In the genomic region with DNA sequence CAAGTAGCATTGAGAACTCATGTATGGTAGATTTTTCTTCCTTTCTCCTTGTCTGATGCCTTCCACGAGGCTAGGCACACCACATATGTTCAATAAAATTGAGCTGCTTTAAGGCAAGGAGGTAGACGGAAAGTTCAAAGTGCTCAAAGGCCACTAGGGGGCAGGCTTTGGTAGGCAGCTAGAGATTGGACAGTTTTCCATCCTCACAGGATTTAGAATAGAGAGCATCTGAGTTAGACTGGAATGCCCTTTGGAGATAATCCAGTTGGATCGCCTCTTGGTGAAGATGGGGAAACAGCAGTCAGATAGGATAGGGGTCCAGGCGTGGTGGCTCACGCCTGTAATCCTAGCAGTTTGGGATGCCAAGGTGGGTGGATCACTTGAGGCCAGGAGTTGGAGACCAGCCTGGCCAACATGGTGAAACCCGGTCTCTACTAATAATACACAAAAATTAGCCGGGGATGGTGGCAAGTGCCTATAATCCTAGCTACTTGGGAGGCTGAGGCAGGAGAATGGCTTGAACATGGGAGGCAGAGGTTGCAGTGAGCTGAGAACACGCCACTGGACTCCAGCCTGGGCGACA, we compare ENCODE assay signal across 8 cellular contexts. TPM values are rescaled to one million over a fixed set of nuclear protein-coding genes. Genes with fewer than 3 reads are reported as not detected.
DNase-seq lines count a peak whose midpoint lies in the region; ATAC-seq and TF ChIP-seq lines count a peak whose summit lies in the region.

No MANE protein-coding gene starts in this region.

- H3K27ac ChIP-seq in RWPE2 (ENCODE audit: poor library complexity, severe bottlenecking), result no peak overlapping the region

- H3K4me3 ChIP-seq in RWPE2 (ENCODE audit: severe bottlenecking), result no peak overlapping the region

- no peaks in the 10 kb centered on the region for H3K9me3 Mint-ChIP-seq in activated naive CD8-positive, alpha-beta T cell (ENCODE audit: low read depth)
- H3K9me3 Mint-ChIP-seq in progenitor cell of endocrine pancreas (ENCODE audit: low read depth), result peaks cover 16% of the 10 kb centered on the region

- H3K36me3 ChIP-seq in RWPE2 (ENCODE audit: low read depth), result 0 out of 2 replicates have a peak, but pooled peaks cover 5% of the 10 kb centered on the region

- peaks cover 41% of the 10 kb centered on the region for H3K4me1 Mint-ChIP-seq in activated naive CD8-positive, alpha-beta T cell (ENCODE audit: low read depth)
- peaks cover 2% of the 10 kb centered on the region for H3K4me1 Mint-ChIP-seq in progenitor cell of endocrine pancreas (ENCODE audit: low read depth)

- TF ChIP-seq CTCF in LNCAP (IDR thresholded peaks at IDR 0.05) (peak; percentile 56), RWPE2 (IDR thresholded peaks at IDR 0.05; ENCODE audit: poor library complexity, severe bottlenecking) (peak; percentile 70), progenitor cell of endocrine pancreas (IDR thresholded peaks at IDR 0.05; ENCODE audit: unreplicated experiment) (peak; percentile 66)

- no peaks in the 10 kb centered on the region for H3K4me1 ChIP-seq in RWPE2 (ENCODE audit: insufficient read depth, poor library complexity, severe bottlenecking)

- H3K27ac Mint-ChIP-seq in activated naive CD8-positive, alpha-beta T cell, result peak overlapping the region; percentile 77
- no peak overlapping the region for H3K27ac Mint-ChIP-seq in progenitor cell of endocrine pancreas

- peak; percentile 73 for ATAC-seq in RWPE2 (ENCODE audit: low read depth)
- ATAC-seq in GM18498 (IDR thresholded peaks at IDR 0.05; ENCODE audit: unreplicated experiment), result no peak
- ATAC-seq in HG03175 (IDR thresholded peaks at IDR 0.05; ENCODE audit: unreplicated experiment), result no peak

- DNase-seq in ELR (ENCODE audit: low read depth) (peak; percentile 77), RWPE2 (ENCODE audit: low spot score) (no peak), head of caudate nucleus (peak; percentile 26 to 87 (median 68)), progenitor cell of endocrine pancreas (ENCODE audit: low spot score, unreplicated experiment) (no peak)

- no peaks in the 10 kb centered on the region for H3K36me3 Mint-ChIP-seq in activated naive CD8-positive, alpha-beta T cell
- H3K36me3 Mint-ChIP-seq in progenitor cell of endocrine pancreas (ENCODE audit: insufficient read depth), result peaks cover 3% of the 10 kb centered on the region

- intact Hi-C loops in head of caudate nucleus (cut with DNase I), result no loop called here

- H3K9me3 ChIP-seq in RWPE2 (ENCODE audit: severe bottlenecking), result no peaks in the 10 kb centered on the region

- no peaks in the 10 kb centered on the region for H3K27me3 Mint-ChIP-seq in activated naive CD8-positive, alpha-beta T cell
- no peaks in the 10 kb centered on the region for H3K27me3 Mint-ChIP-seq in progenitor cell of endocrine pancreas

- H3K27me3 ChIP-seq in RWPE2 (ENCODE audit: insufficient read depth, poor library complexity, severe bottlenecking), result no peaks in the 10 kb centered on the region

- H3K4me3 Mint-ChIP-seq in activated naive CD8-positive, alpha-beta T cell, result no peak overlapping the region
- H3K4me3 Mint-ChIP-seq in progenitor cell of endocrine pancreas (ENCODE audit: low read depth), result no peak overlapping the region

RNA-seq across cellular contexts. Expression of gene ELF4, which starts 30.4 kb away (rescaled TPM):
- 4.8 and 6.2 TPM in 2 replicates for total RNA-seq in progenitor cell of endocrine pancreas

Comparison
In these comparisons a context has a peak if more than half of its experiments do, and no peak if none do; other contexts are left out.
1. DNase-seq: peak in ELR (single experiment) and head of caudate nucleus (42 of 42); none in RWPE2 (single experiment) and progenitor cell of endocrine pancreas (single experiment).
2. Peak in every context shown above with its lines, with median percentiles within 50 percentile points of each other: CTCF ChIP-seq.